In genomic region chr4:168478868-168479267, GRCh38 we compare ENCODE assay signal across 12 cellular contexts. TPM values are rescaled to one million over a fixed set of nuclear protein-coding genes. Genes with fewer than 3 reads are reported as not detected.
DNase-seq lines count a peak whose midpoint lies in the region; ATAC-seq and TF ChIP-seq lines count a peak whose summit lies in the region.
"Had no signal": no experiment of that assay in that cellular context is flagged by ENCODE, and none has a peak within 500 bp of the region (broad histone marks: within the 10 kb centered on the region; RNA-seq: fewer than 3 reads in every experiment).

No MANE protein-coding gene starts in this region.

- CTCF ChIA-PET in activated naive CD4-positive, alpha-beta T cell treated with anti-CD3 and anti-CD28 coated beads for 36 hours (lab: Charles Lee), result no interaction called here
- CTCF ChIA-PET in activated CD4-positive, alpha-beta memory T cell treated with anti-CD3 and anti-CD28 coated beads for 36 hours (lab: Charles Lee), result no interaction called here

- intact Hi-C loops in activated naive CD4-positive, alpha-beta T cell treated with anti-CD3 and anti-CD28 coated beads for 36 hours (cut with micrococcal nuclease), result no loop called here
- intact Hi-C loops in activated CD4-positive, alpha-beta memory T cell treated with anti-CD3 and anti-CD28 coated beads for 36 hours (cut with micrococcal nuclease), result no loop called here
- intact Hi-C loops in lower lobe of right lung (cut with DNase I), result no loop called here

- H3K9me3 Mint-ChIP-seq in activated naive CD4-positive, alpha-beta T cell treated with anti-CD3 and anti-CD28 coated beads for 36 hours, result no peaks in the 10 kb centered on the region
- H3K9me3 Mint-ChIP-seq in activated CD4-positive, alpha-beta memory T cell treated with anti-CD3 and anti-CD28 coated beads for 36 hours, result no peaks in the 10 kb centered on the region

- H3K27ac Mint-ChIP-seq in activated naive CD4-positive, alpha-beta T cell treated with anti-CD3 and anti-CD28 coated beads for 36 hours, result no peak overlapping the region
- H3K27ac Mint-ChIP-seq in activated CD4-positive, alpha-beta memory T cell treated with anti-CD3 and anti-CD28 coated beads for 36 hours, result no peak overlapping the region

- H3K4me1 ChIP-seq in lower lobe of right lung (peaks cover 19% of the 10 kb centered on the region), thymus (ENCODE audit: control insufficient read depth, insufficient read depth, low read length) (peaks cover 16% of the 10 kb centered on the region)

- no peak overlapping the region for H3K27ac ChIP-seq in lower lobe of right lung
- no peak overlapping the region for H3K27ac ChIP-seq in thymus (ENCODE audit: low read depth)
- H3K27ac ChIP-seq: cardiac muscle cell had no signal

- POLR2A ChIA-PET in activated CD4-positive, alpha-beta memory T cell treated with anti-CD3 and anti-CD28 coated beads for 36 hours (lab: Charles Lee), result interaction anchor here (1.2 kb wide), 1 partner anchor 31 kb away, joined by 5 read pairs; no protein-coding TSS in a partner anchor

- peaks cover 1% of the 10 kb centered on the region for H3K36me3 Mint-ChIP-seq in activated naive CD4-positive, alpha-beta T cell treated with anti-CD3 and anti-CD28 coated beads for 36 hours (ENCODE audit: low read depth)
- no peaks in the 10 kb centered on the region for H3K36me3 Mint-ChIP-seq in activated CD4-positive, alpha-beta memory T cell treated with anti-CD3 and anti-CD28 coated beads for 36 hours

- no peaks in the 10 kb centered on the region for H3K9me3 ChIP-seq in lower lobe of right lung
- no peaks in the 10 kb centered on the region for H3K9me3 ChIP-seq in thymus (ENCODE audit: control insufficient read depth)
- H3K9me3 ChIP-seq: mucosa of descending colon had no signal

- DNase-seq in activated naive CD4-positive, alpha-beta T cell treated with anti-CD3 and anti-CD28 coated beads for 36 hours, result no peak
- no peak for DNase-seq in activated naive CD4-positive, alpha-beta T cell (lab: John Stamatoyannopoulos, UW)
- DNase-seq in activated CD4-positive, alpha-beta memory T cell treated with anti-CD3 and anti-CD28 coated beads for 36 hours, result no peak
- DNase-seq in lower lobe of right lung, result no peak
- no peak for DNase-seq in HT-29 (ENCODE audit: low spot score)
- DNase-seq in putamen (ENCODE audit: low spot score), result no peak
- DNase-seq: NCI-H2107 had no signal

- H3K36me3 ChIP-seq in lower lobe of right lung (no peaks in the 10 kb centered on the region), thymus (ENCODE audit: control insufficient read depth, insufficient read depth) (no peaks in the 10 kb centered on the region)
- H3K36me3 ChIP-seq: cardiac muscle cell had no signal

- H3K4me3 Mint-ChIP-seq in activated naive CD4-positive, alpha-beta T cell treated with anti-CD3 and anti-CD28 coated beads for 36 hours, result peak overlapping the region; percentile 37
- H3K4me3 Mint-ChIP-seq in activated CD4-positive, alpha-beta memory T cell treated with anti-CD3 and anti-CD28 coated beads for 36 hours, result peak overlapping the region; percentile 85

- H3K4me3 ChIP-seq in lower lobe of right lung (peak overlapping the region; percentile 66), thymus (ENCODE audit: low read length) (peak overlapping the region; percentile 95)
- H3K4me3 ChIP-seq: cardiac muscle cell, mucosa of descending colon had no signal

- H3K27me3 ChIP-seq in lower lobe of right lung (ENCODE audit: low read depth), result no peaks in the 10 kb centered on the region
- no peaks in the 10 kb centered on the region for H3K27me3 ChIP-seq in thymus (ENCODE audit: control insufficient read depth, insufficient read depth)
- H3K27me3 ChIP-seq: cardiac muscle cell had no signal

- over 99% methylated on average over 3 of the region's 3 CpGs for WGBS in thymus

- peaks cover 76% of the 10 kb centered on the region for H3K4me1 Mint-ChIP-seq in activated naive CD4-positive, alpha-beta T cell treated with anti-CD3 and anti-CD28 coated beads for 36 hours (ENCODE audit: low read depth)
- H3K4me1 Mint-ChIP-seq in activated CD4-positive, alpha-beta memory T cell treated with anti-CD3 and anti-CD28 coated beads for 36 hours (ENCODE audit: low read depth), result peaks cover 64% of the 10 kb centered on the region

- TF ChIP-seq CTCF in lower lobe of right lung (IDR thresholded peaks at IDR 0.05), result no peak

- H3K27me3 Mint-ChIP-seq in activated naive CD4-positive, alpha-beta T cell treated with anti-CD3 and anti-CD28 coated beads for 36 hours (ENCODE audit: low read depth), result no peaks in the 10 kb centered on the region
- H3K27me3 Mint-ChIP-seq in activated CD4-positive, alpha-beta memory T cell treated with anti-CD3 and anti-CD28 coated beads for 36 hours, result no peaks in the 10 kb centered on the region

- ATAC-seq in lower lobe of right lung, result no peak
- ATAC-seq in GM18519 (IDR thresholded peaks at IDR 0.05; ENCODE audit: low FRiP score, unreplicated experiment), result no peak
- ATAC-seq: mucosa of descending colon, Panc1 had no signal

RNA-seq across cellular contexts. Expression of gene DDX60L, which starts 1.4 kb away (rescaled TPM):
- 1 to 10 TPM; 3.4 to 4.1 TPM for total RNA-seq in activated naive CD4-positive, alpha-beta T cell treated with anti-CD3 and anti-CD28 coated beads for 36 hours
- total RNA-seq in activated CD4-positive, alpha-beta memory T cell treated with anti-CD3 and anti-CD28 coated beads for 36 hours, result 1 to 10 TPM; 6.5 to 7.7 TPM
- total RNA-seq in lower lobe of right lung, result 58.9 TPM
- 29.8 TPM for polyA plus RNA-seq in thymus
- 1.9 and 5.0 TPM in 2 replicates for total RNA-seq in HT-29 (2014; rRNA removed; shearing (Covaris generic))

RNA-seq across cellular contexts. Expression of gene PALLD, which starts 18.0 kb away (rescaled TPM):
- 1 to 10 TPM; 7.3 to 7.8 TPM for total RNA-seq in activated naive CD4-positive, alpha-beta T cell treated with anti-CD3 and anti-CD28 coated beads for 36 hours
- total RNA-seq in activated CD4-positive, alpha-beta memory T cell treated with anti-CD3 and anti-CD28 coated beads for 36 hours, result 1 to 10 TPM; 8.9 to 9.4 TPM
- total RNA-seq in lower lobe of right lung, result 91.9 TPM
- 83.0 TPM for polyA plus RNA-seq in thymus
- 1.3 and 2.5 TPM in 2 replicates for total RNA-seq in HT-29 (2014; rRNA removed; shearing (Covaris generic))
